Comparison of ENCODE assay signal across 11 cellular contexts in genomic region chr4:48739560-48740019, GRCh38. TPM values are rescaled to one million over a fixed set of nuclear protein-coding genes. Genes with fewer than 3 reads are reported as not detected.
DNase-seq lines count a peak whose midpoint lies in the region; ATAC-seq, FAIRE-seq and TF ChIP-seq lines count a peak whose summit lies in the region.
"Had no signal": no experiment of that assay in that cellular context is flagged by ENCODE, and none has a peak within 500 bp of the region (broad histone marks: within the 10 kb centered on the region; RNA-seq: fewer than 3 reads in every experiment).

No MANE protein-coding gene starts in this region.

- no peaks in the 10 kb centered on the region for H3K36me3 ChIP-seq in bronchial epithelial cell (ENCODE audit: control insufficient read depth, insufficient read depth, low read length)
- H3K36me3 ChIP-seq: lower lobe of right lung, right atrium auricular region had no signal

- H3K4me3 ChIP-seq in bronchial epithelial cell (ENCODE audit: low read depth, low read length) (no peak overlapping the region), foreskin fibroblast (ENCODE audit: low read depth in 1 of 2, low read length in 2 of 2) (no peak overlapping the region)
- H3K4me3 ChIP-seq: lower lobe of right lung, right atrium auricular region had no signal

- peak; percentile 62 for ATAC-seq in GM18502 (IDR thresholded peaks at IDR 0.05; ENCODE audit: poor library complexity, unreplicated experiment)
- peak; percentile 53 for ATAC-seq in GM21390 (IDR thresholded peaks at IDR 0.05; ENCODE audit: unreplicated experiment)
- ATAC-seq in HG03442 (IDR thresholded peaks at IDR 0.05; ENCODE audit: unreplicated experiment), result peak; percentile 44

- peak; percentile 7 for DNase-seq in bronchial epithelial cell (ENCODE audit: low read depth)
- DNase-seq in cortex of kidney (lab: John Stamatoyannopoulos, UW), result no peak
- DNase-seq in NCI-H2196 treated with DMSO at 0.1 percent for 48 hours (lab: John Stamatoyannopoulos, UW; ENCODE audit: unreplicated experiment), result no peak
- DNase-seq in mesenteric fat pad (ENCODE audit: low spot score), result no peak
- DNase-seq in foreskin fibroblast, result no peak
- DNase-seq: lower lobe of right lung, NCI-H1694 had no signal

- H3K27me3 ChIP-seq in bronchial epithelial cell (ENCODE audit: control insufficient read depth, insufficient read depth, low read length), result no peaks in the 10 kb centered on the region
- H3K27me3 ChIP-seq: right atrium auricular region had no signal

- no peak for TF ChIP-seq CTCF in bronchial epithelial cell (IDR thresholded peaks at IDR 0.05; ENCODE audit: insufficient read depth, low read length, severe bottlenecking)
- TF ChIP-seq CTCF in foreskin fibroblast (IDR thresholded peaks at IDR 0.05; ENCODE audit: low read depth, low read length), result no peak

- no peak for FAIRE-seq in bronchial epithelial cell (lab: Jason Lieb, UNC)

RNA-seq across cellular contexts. Expression of gene FRYL, which starts 40.5 kb away (rescaled TPM):
- total RNA-seq in bronchial epithelial cell (43.2 and 58.8 TPM in 2 replicates), mesenteric fat pad (53.0 TPM)
